8 cellular contexts compared by ENCODE assay signal in the genomic region with DNA sequence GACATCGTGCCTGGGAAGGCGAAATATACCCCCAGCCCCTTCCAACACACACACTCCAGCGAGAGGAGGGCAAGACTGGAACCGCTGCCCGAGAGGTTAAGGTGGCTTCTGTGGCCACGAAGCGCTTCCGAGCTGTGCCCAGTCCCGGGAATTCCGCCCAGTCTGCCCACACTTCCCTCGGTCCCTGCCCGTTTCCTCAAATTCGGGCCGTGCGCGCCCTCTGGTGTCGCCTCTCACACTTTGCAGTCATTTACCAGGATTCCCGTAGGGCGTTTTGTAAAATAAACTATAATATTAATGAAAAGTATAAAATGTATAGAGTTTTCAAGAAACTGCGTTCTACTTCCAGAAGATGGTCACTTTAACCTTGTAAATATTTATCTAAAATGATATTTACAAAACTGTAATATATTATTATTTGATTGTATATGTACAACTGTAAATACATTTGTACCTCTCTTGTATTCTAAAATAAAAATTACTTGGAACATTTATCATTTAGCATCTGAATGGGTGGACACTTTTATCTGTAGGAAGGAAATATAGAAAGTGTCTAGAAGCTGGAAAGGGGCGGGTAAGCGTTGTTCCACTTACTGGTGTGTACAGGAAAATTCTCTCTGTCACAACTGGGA. TPM values are rescaled to one million over a fixed set of nuclear protein-coding genes. Genes with fewer than 3 reads are reported as not detected.
DNase-seq lines count a peak whose midpoint lies in the region; ATAC-seq lines count a peak whose summit lies in the region.

No MANE protein-coding gene starts in this region.

- peak overlapping the region; percentile 56 for H3K4me3 ChIP-seq in rectal smooth muscle tissue (ENCODE audit: low read length)
- H3K4me3 ChIP-seq in SJCRH30 = no peak overlapping the region

- intact Hi-C loops in left ventricle myocardium superior (cut with micrococcal nuclease) = loop anchor here (5.0 kb wide), 1 partner anchor 220 kb away; no protein-coding TSS in a partner anchor

- H3K9me3 ChIP-seq in SJCRH30 (replicated peaks) = peaks cover 7% of the 10 kb centered on the region; the same call in 1 of the 2 replicates

- peaks cover 7% of the 10 kb centered on the region for H3K4me1 ChIP-seq in rectal smooth muscle tissue (ENCODE audit: control insufficient read depth, insufficient read depth, low read length)
- no peaks in the 10 kb centered on the region for H3K4me1 ChIP-seq in SJCRH30

- ATAC-seq in left ventricle myocardium superior (peak; percentile 82), GM19452 (IDR thresholded peaks at IDR 0.05; ENCODE audit: unreplicated experiment) (no peak)

- H3K9ac ChIP-seq in rectal smooth muscle tissue (ENCODE audit: low read length) = no peak overlapping the region

- H3K27me3 ChIP-seq in rectal smooth muscle tissue (ENCODE audit: control insufficient read depth, insufficient read depth, low read length) (peaks cover 3% of the 10 kb centered on the region), SJCRH30 (no peaks in the 10 kb centered on the region)

- peak overlapping the region; percentile 70 for H3K27ac ChIP-seq in angular gyrus (ENCODE audit: low read depth, low read length)
- no peak overlapping the region for H3K27ac ChIP-seq in rectal smooth muscle tissue (ENCODE audit: low read depth, low read length)
- H3K27ac ChIP-seq in SJCRH30 = no peak overlapping the region

- DNase-seq in GF-D8 (lab: John Stamatoyannopoulos, UW) = peak; percentile 6
- DNase-seq in NCI-H1105 (lab: John Stamatoyannopoulos, UW) = peak; percentile 58
- peak; percentile 55 to 85 for DNase-seq in SW 1271 (lab: John Stamatoyannopoulos, UW)
- DNase-seq in left ventricle myocardium superior = peak; percentile 85
- DNase-seq in SJCRH30 = no peak

- no peaks in the 10 kb centered on the region for H3K36me3 ChIP-seq in rectal smooth muscle tissue (ENCODE audit: control insufficient read depth, insufficient read depth, low read length)
- peaks cover 44% of the 10 kb centered on the region for H3K36me3 ChIP-seq in SJCRH30

RNA-seq across cellular contexts. Expression of a gene that starts 11.0 kb away (rescaled TPM):
- 12.5 TPM for total RNA-seq in left ventricle myocardium superior
- 93.7 and 101 TPM in 2 replicates for total RNA-seq in SJCRH30 (2014; rRNA removed; shearing (Covaris generic))

RNA-seq across cellular contexts. Expression of a gene that starts 18.2 kb away (rescaled TPM):
- total RNA-seq in left ventricle myocardium superior = not detected
- total RNA-seq in SJCRH30 (2014; rRNA removed; shearing (Covaris generic)) = 28.5 and 31.8 TPM in 2 replicates

Comparison
In these comparisons a context has a peak if more than half of its experiments do, and no peak if none do; other contexts are left out.
1. DNase-seq: peak in GF-D8 (single experiment), NCI-H1105 (single experiment), SW 1271 (2 of 2) and left ventricle myocardium superior (single experiment); none in SJCRH30 (0 of 2).
2. RNA of a gene that starts 18.2 kb away (total RNA-seq): 28.5 to 31.8 TPM in SJCRH30; not detected in left ventricle myocardium superior (single experiment); every median in the first group is over 10 times any median in the second.